In genomic region chr6:75012018-75012417, GRCh38 we compare ENCODE assay signal across 22 cellular contexts.
"Had no signal": no experiment of that assay in that cellular context is flagged by ENCODE, and none has a peak within 500 bp of the region (broad histone marks: within the 10 kb centered on the region; RNA-seq: fewer than 3 reads in every experiment).

No MANE protein-coding gene starts in this region.

- H3K27me3 ChIP-seq: esophagus muscularis mucosa, gastroesophageal sphincter, neural progenitor cell, ovary, tibial artery, upper lobe of left lung, uterus had no signal

- H3K36me3 ChIP-seq: esophagus muscularis mucosa, gastroesophageal sphincter, neural progenitor cell, ovary, tibial artery, upper lobe of left lung, uterus had no signal

- H3K27ac ChIP-seq: esophagus muscularis mucosa, gastroesophageal sphincter, neural progenitor cell, ovary, tibial artery, upper lobe of left lung, uterus had no signal

- H3K4me1 Mint-ChIP-seq: neural progenitor cell; stimulated activated effector memory CD8-positive, alpha-beta T cell treated with anti-CD3 and anti-CD28 coated beads, Interleukin-12 subunit alpha, Interleukin-12 subunit beta, amount 100 ng/mL, for 72 hours had no signal

- H3K4me3 Mint-ChIP-seq: natural killer cell treated with Interleukin-12 subunit alpha and Interleukin-12 subunit beta and Interleukin-15 and Interleukin-18, amount 100 ng/mL, for 72 hours; neural progenitor cell; stimulated activated effector memory CD8-positive, alpha-beta T cell treated with anti-CD3 and anti-CD28 coated beads, Interleukin-12 subunit alpha, Interleukin-12 subunit beta, amount 100 ng/mL, for 72 hours; stimulated activated naive CD8-positive, alpha-beta T cell treated with anti-CD3 and anti-CD28 coated beads, Interleukin-15, Interleukin-2, amounts not matched to agents 100 ng/mL and 50 ng/mL, for 24 hours had no signal

- DNase-seq: effector memory CD4-positive, alpha-beta T cell; left colon; left ventricle myocardium superior; mesenchymal stem cell; midbrain; nucleus accumbens; ovary; right cardiac atrium; stimulated activated CD4-positive, alpha-beta T cell treated with anti-CD3 and anti-CD28 coated beads, Interleukin-4, amount 100 ng/mL, for 1 hour; stimulated activated CD8-positive, alpha-beta memory T cell treated with anti-CD3 and anti-CD28 coated beads, Interleukin-4, amount 100 ng/mL, for 48 hours; tibial artery; upper lobe of left lung; uterus had no signal

- H3K4me2 ChIP-seq: neural progenitor cell had no signal

- H3K9ac ChIP-seq: neural progenitor cell had no signal

- FAIRE-seq: endometrium had no signal

- H3K4me3 ChIP-seq: esophagus muscularis mucosa, gastroesophageal sphincter, lung, neural progenitor cell, ovary, tibial artery, upper lobe of left lung, uterus had no signal

- H3K9me3 ChIP-seq: esophagus muscularis mucosa, gastroesophageal sphincter, ovary, tibial artery, upper lobe of left lung, uterus had no signal

- H3K27me3 Mint-ChIP-seq: natural killer cell treated with Interleukin-12 subunit alpha and Interleukin-12 subunit beta and Interleukin-15 and Interleukin-18, amount 100 ng/mL, for 72 hours; stimulated activated naive CD8-positive, alpha-beta T cell treated with anti-CD3 and anti-CD28 coated beads, Interleukin-15, Interleukin-2, amounts not matched to agents 100 ng/mL and 50 ng/mL, for 24 hours had no signal

- H3K36me3 Mint-ChIP-seq: natural killer cell treated with Interleukin-12 subunit alpha and Interleukin-12 subunit beta and Interleukin-15 and Interleukin-18, amount 100 ng/mL, for 72 hours; neural progenitor cell; stimulated activated effector memory CD8-positive, alpha-beta T cell treated with anti-CD3 and anti-CD28 coated beads, Interleukin-12 subunit alpha, Interleukin-12 subunit beta, amount 100 ng/mL, for 72 hours had no signal

- H2AFZ ChIP-seq: neural progenitor cell had no signal

- ATAC-seq: gastroesophageal sphincter; left colon; left ventricle myocardium superior; natural killer cell treated with Interleukin-12 subunit alpha and Interleukin-12 subunit beta and Interleukin-15 and Interleukin-18, amount 100 ng/mL, for 72 hours; right cardiac atrium; stimulated activated effector memory CD8-positive, alpha-beta T cell treated with anti-CD3 and anti-CD28 coated beads, Interleukin-12 subunit alpha, Interleukin-12 subunit beta, amount 100 ng/mL, for 72 hours had no signal

- H3K27ac Mint-ChIP-seq: natural killer cell treated with Interleukin-12 subunit alpha and Interleukin-12 subunit beta and Interleukin-15 and Interleukin-18, amount 100 ng/mL, for 72 hours; neural progenitor cell; progenitor cell of endocrine pancreas; stimulated activated effector memory CD8-positive, alpha-beta T cell treated with anti-CD3 and anti-CD28 coated beads, Interleukin-12 subunit alpha, Interleukin-12 subunit beta, amount 100 ng/mL, for 72 hours; stimulated activated naive CD8-positive, alpha-beta T cell treated with anti-CD3 and anti-CD28 coated beads, Interleukin-15, Interleukin-2, amounts not matched to agents 100 ng/mL and 50 ng/mL, for 24 hours had no signal

- H3K4me1 ChIP-seq: gastroesophageal sphincter, neural progenitor cell, tibial artery, upper lobe of left lung, uterus had no signal

- H3K9me3 Mint-ChIP-seq: neural progenitor cell had no signal
